8 cellular contexts compared by ENCODE assay signal in the genomic region with DNA sequence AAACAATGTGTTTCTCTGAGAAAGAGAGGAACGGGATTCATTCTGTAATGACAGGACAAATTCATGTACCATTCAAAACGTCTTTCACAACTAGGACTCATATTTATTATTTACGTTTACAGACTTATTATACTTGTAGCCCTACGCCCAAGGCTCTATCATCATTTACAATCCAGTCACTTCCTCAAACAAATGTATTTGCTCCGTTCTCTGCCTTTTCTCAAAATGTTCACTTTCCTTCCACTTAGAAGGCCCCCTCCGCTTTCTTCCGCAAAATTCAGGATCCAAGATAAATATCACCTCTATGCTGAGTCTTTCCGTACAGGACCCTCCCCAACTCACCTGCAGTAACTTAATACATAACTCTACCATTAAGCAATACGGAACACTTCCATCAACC. TPM values are rescaled to one million over a fixed set of nuclear protein-coding genes. Genes with fewer than 3 reads are reported as not detected.
DNase-seq lines count a peak whose midpoint lies in the region; ATAC-seq lines count a peak whose summit lies in the region.

No MANE protein-coding gene starts in this region.

- H3K4me1 ChIP-seq in endocrine pancreas (ENCODE audit: control insufficient read depth, insufficient read depth, low read length) = peaks cover 8% of the 10 kb centered on the region
- H3K4me1 ChIP-seq in neuron (ENCODE audit: insufficient read depth, low read length) = peaks cover 13% of the 10 kb centered on the region

- H3K27me3 Mint-ChIP-seq in activated CD8-positive, alpha-beta T cell treated with anti-CD3 and anti-CD28 coated beads, Interleukin-2, amount 10 ng/mL, durations not matched to agents 7 days and 5 days (ENCODE audit: low read depth) = no peaks in the 10 kb centered on the region

- H3K36me3 Mint-ChIP-seq in activated CD8-positive, alpha-beta T cell treated with anti-CD3 and anti-CD28 coated beads, Interleukin-2, amount 10 ng/mL, durations not matched to agents 7 days and 5 days (ENCODE audit: low read depth) = peaks cover 35% of the 10 kb centered on the region

- H3K4me1 Mint-ChIP-seq in activated CD8-positive, alpha-beta T cell treated with anti-CD3 and anti-CD28 coated beads, Interleukin-2, amount 10 ng/mL, durations not matched to agents 7 days and 5 days (ENCODE audit: low read depth) = peaks cover 17% of the 10 kb centered on the region

- intact Hi-C loops in head of caudate nucleus (cut with DNase I) = loop anchor here (5.0 kb wide), 1 partner anchor 211 kb away; a partner anchor contains a TSS

- H3K9me3 Mint-ChIP-seq in activated CD8-positive, alpha-beta T cell treated with anti-CD3 and anti-CD28 coated beads, Interleukin-2, amount 10 ng/mL, durations not matched to agents 7 days and 5 days (ENCODE audit: insufficient read depth) = peaks cover 10% of the 10 kb centered on the region

- no peak overlapping the region for H3K4me3 Mint-ChIP-seq in activated CD8-positive, alpha-beta T cell treated with anti-CD3 and anti-CD28 coated beads, Interleukin-2, amount 10 ng/mL, durations not matched to agents 7 days and 5 days

- H3K4me3 ChIP-seq in endocrine pancreas (ENCODE audit: control insufficient read depth, insufficient read depth, low read length) (peak overlapping the region; percentile 95), neuron (ENCODE audit: low read length) (peak overlapping the region; percentile 80)

- POLR2A ChIA-PET in activated CD8-positive, alpha-beta T cell treated with anti-CD3 and anti-CD28 coated beads, Interleukin-2, amount 10 ng/mL, durations not matched to agents 7 days and 5 days (lab: Charles Lee) = interaction anchor here (0.6 to 2.4 kb wide), 3 partner anchors 25 to 415 kb away, joined by 3 to 17 read pairs (median 4); a partner anchor contains a TSS

- DNase-seq in CD1c-positive myeloid dendritic cell (ENCODE audit: extremely low spot score) (peak; percentile 47), NAMALWA (ENCODE audit: low spot score) (peak; percentile 47), head of caudate nucleus (no peak)
- DNase-seq in activated CD8-positive, alpha-beta T cell treated with anti-CD3 and anti-CD28 coated beads, Interleukin-2, amount 10 ng/mL, durations not matched to agents 7 days and 5 days = no peak

- H3K9ac ChIP-seq in endocrine pancreas (ENCODE audit: control insufficient read depth, insufficient read depth, low read length) = peak overlapping the region; percentile 81

- H3K27me3 ChIP-seq in endocrine pancreas (ENCODE audit: control insufficient read depth, insufficient read depth, low read length) = no peaks in the 10 kb centered on the region
- no peaks in the 10 kb centered on the region for H3K27me3 ChIP-seq in neuron (ENCODE audit: insufficient read depth, low read length)

- no peaks in the 10 kb centered on the region for H3K36me3 ChIP-seq in endocrine pancreas (ENCODE audit: control insufficient read depth, insufficient read depth, low read length)
- peaks cover 19% of the 10 kb centered on the region for H3K36me3 ChIP-seq in neuron (ENCODE audit: insufficient read depth, low read length)

- CTCF ChIA-PET in activated CD8-positive, alpha-beta T cell treated with anti-CD3 and anti-CD28 coated beads, Interleukin-2, amount 10 ng/mL, durations not matched to agents 7 days and 5 days (lab: Charles Lee) = interaction anchor here (1.3 to 2.2 kb wide), 3 partner anchors 81 to 240 kb away, joined by 3 to 5 read pairs (median 5); no protein-coding TSS in a partner anchor

- peak overlapping the region; percentile 28 for H2AFZ ChIP-seq in neuron (ENCODE audit: low read depth, low read length)

- no peak overlapping the region for H3K27ac Mint-ChIP-seq in activated CD8-positive, alpha-beta T cell treated with anti-CD3 and anti-CD28 coated beads, Interleukin-2, amount 10 ng/mL, durations not matched to agents 7 days and 5 days

- H3K9me3 ChIP-seq in endocrine pancreas (ENCODE audit: control insufficient read depth, low read length) (no peaks in the 10 kb centered on the region), neuron (ENCODE audit: low read length) (no peaks in the 10 kb centered on the region)

- no peak for ATAC-seq in HG02970 (IDR thresholded peaks at IDR 0.05; ENCODE audit: low FRiP score, unreplicated experiment)
- ATAC-seq in activated CD8-positive, alpha-beta T cell treated with anti-CD3 and anti-CD28 coated beads, Interleukin-2, amount 10 ng/mL, durations not matched to agents 7 days and 5 days = no peak
- no peak for ATAC-seq in HG02678 (IDR thresholded peaks at IDR 0.05; ENCODE audit: unreplicated experiment)

RNA-seq across cellular contexts. Expression of a gene that starts 0.7 kb away (rescaled TPM):
- 10 to 100 TPM; 79.6 to 85.2 TPM for total RNA-seq in activated CD8-positive, alpha-beta T cell treated with anti-CD3 and anti-CD28 coated beads, Interleukin-2, amount 10 ng/mL, durations not matched to agents 7 days and 5 days

Comparison
In these comparisons a context has a peak if more than half of its experiments do, and no peak if none do; other contexts are left out.
1. DNase-seq: peak in CD1c-positive myeloid dendritic cell (single experiment) and NAMALWA (single experiment); none in head of caudate nucleus (0 of 42) and activated CD8-positive, alpha-beta T cell treated with anti-CD3 and anti-CD28 coated beads, Interleukin-2, amount 10 ng/mL, durations not matched to agents 7 days and 5 days (single experiment).